ENCODE assay signal across 17 cellular contexts in the genomic region with DNA sequence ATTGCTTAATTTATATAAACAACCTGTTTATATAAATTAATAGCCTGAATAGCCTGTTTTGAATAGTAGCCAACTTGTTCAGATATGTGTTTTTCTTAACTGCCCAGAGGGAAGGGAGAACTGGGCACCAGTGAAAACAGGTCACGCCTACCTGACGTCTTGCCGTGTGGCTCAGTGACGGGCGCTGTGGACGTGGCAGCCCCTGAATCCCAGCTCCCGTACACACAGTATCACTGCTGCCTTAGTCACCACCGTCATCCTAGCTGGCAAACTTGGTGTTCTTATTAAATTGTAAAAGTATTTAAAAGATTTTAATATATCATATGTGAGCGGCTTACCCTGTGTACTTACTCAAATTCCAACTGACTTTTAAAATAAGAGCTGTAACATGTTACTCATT. TPM values are rescaled to one million over a fixed set of nuclear protein-coding genes. Genes with fewer than 3 reads are reported as not detected.
DNase-seq lines count a peak whose midpoint lies in the region; ATAC-seq and TF ChIP-seq lines count a peak whose summit lies in the region.
"Had no signal": no experiment of that assay in that cellular context is flagged by ENCODE, and none has a peak within 500 bp of the region (broad histone marks: within the 10 kb centered on the region; RNA-seq: fewer than 3 reads in every experiment).

No MANE protein-coding gene starts in this region.

- no peak for DNase-seq in natural killer cell
- DNase-seq in natural killer cell treated with Interleukin-12 subunit alpha and Interleukin-12 subunit beta and Interleukin-15 and Interleukin-18, amount 100 ng/mL, for 72 hours (ENCODE audit: low spot score), result no peak
- DNase-seq in osteocyte (ENCODE audit: extremely low spot score, unreplicated experiment), result no peak
- DNase-seq in kidney tubule cell (ENCODE audit: low spot score), result no peak
- DNase-seq in SHP77 treated with DMSO at 0.1 percent for 48 hours (lab: John Stamatoyannopoulos, UW), result no peak
- DNase-seq: ACHN; C1 segment of cervical spinal cord; Calu3; CD4-positive, alpha-beta T cell; DMS79; GOT3 had no signal

- H3K4me3 Mint-ChIP-seq in natural killer cell (no peak overlapping the region), osteocyte (ENCODE audit: unreplicated experiment) (no peak overlapping the region)
- H3K4me3 Mint-ChIP-seq in natural killer cell treated with Interleukin-12 subunit alpha and Interleukin-12 subunit beta and Interleukin-15 and Interleukin-18, amount 100 ng/mL, for 72 hours, result no peak overlapping the region
- H3K4me3 Mint-ChIP-seq: B cell; CD4-positive, alpha-beta T cell; IgD-negative memory B cell had no signal

- H3K27ac Mint-ChIP-seq in natural killer cell (peak overlapping the region; percentile 84 to 88), osteocyte (ENCODE audit: unreplicated experiment) (peak overlapping the region; percentile 56)
- H3K27ac Mint-ChIP-seq in natural killer cell treated with Interleukin-12 subunit alpha and Interleukin-12 subunit beta and Interleukin-15 and Interleukin-18, amount 100 ng/mL, for 72 hours, result no peak overlapping the region
- H3K27ac Mint-ChIP-seq: B cell; CD4-positive, alpha-beta T cell; IgD-negative memory B cell had no signal

- ATAC-seq in natural killer cell, result no peak
- ATAC-seq in natural killer cell treated with Interleukin-12 subunit alpha and Interleukin-12 subunit beta and Interleukin-15 and Interleukin-18, amount 100 ng/mL, for 72 hours, result no peak
- ATAC-seq in HG03432 (IDR thresholded peaks at IDR 0.05; ENCODE audit: unreplicated experiment), result no peak
- no peak for ATAC-seq in HG03280 (IDR thresholded peaks at IDR 0.05; ENCODE audit: unreplicated experiment)
- ATAC-seq: GM12878 had no signal

- H3K36me3 Mint-ChIP-seq in natural killer cell (no peaks in the 10 kb centered on the region), osteocyte (ENCODE audit: unreplicated experiment) (peaks cover 21% of the 10 kb centered on the region)
- H3K36me3 Mint-ChIP-seq in natural killer cell treated with Interleukin-12 subunit alpha and Interleukin-12 subunit beta and Interleukin-15 and Interleukin-18, amount 100 ng/mL, for 72 hours, result no peaks in the 10 kb centered on the region
- H3K36me3 Mint-ChIP-seq: IgD-negative memory B cell had no signal

- H3K27ac ChIP-seq in VCaP, result peak overlapping the region; percentile 100

- H3K27me3 Mint-ChIP-seq in natural killer cell (ENCODE audit: low read depth in 2 of 2), result no peaks in the 10 kb centered on the region
- H3K27me3 Mint-ChIP-seq in natural killer cell treated with Interleukin-12 subunit alpha and Interleukin-12 subunit beta and Interleukin-15 and Interleukin-18, amount 100 ng/mL, for 72 hours, result no peaks in the 10 kb centered on the region
- no peaks in the 10 kb centered on the region for H3K27me3 Mint-ChIP-seq in osteocyte (ENCODE audit: unreplicated experiment)
- H3K27me3 Mint-ChIP-seq: B cell; CD4-positive, alpha-beta T cell; IgD-negative memory B cell had no signal

- intact Hi-C loops in natural killer cell (cut with micrococcal nuclease), result no loop called here

- no peak for TF ChIP-seq CTCF in natural killer cell (IDR thresholded peaks at IDR 0.05)
- no peak for TF ChIP-seq CTCF in VCaP (conservative IDR thresholded peaks at IDR 0.05)
- no peak for TF ChIP-seq CTCF in osteocyte (IDR thresholded peaks at IDR 0.05)

- H3K9me3 Mint-ChIP-seq in natural killer cell (no peaks in the 10 kb centered on the region), osteocyte (ENCODE audit: unreplicated experiment) (no peaks in the 10 kb centered on the region)
- no peaks in the 10 kb centered on the region for H3K9me3 Mint-ChIP-seq in natural killer cell treated with Interleukin-12 subunit alpha and Interleukin-12 subunit beta and Interleukin-15 and Interleukin-18, amount 100 ng/mL, for 72 hours
- H3K9me3 Mint-ChIP-seq: CD4-positive, alpha-beta T cell; IgD-negative memory B cell had no signal

- H3K4me1 Mint-ChIP-seq in natural killer cell (peaks cover 25 to 27% of the 10 kb centered on the region in 2 donors), osteocyte (ENCODE audit: unreplicated experiment) (peaks cover 16% of the 10 kb centered on the region)
- H3K4me1 Mint-ChIP-seq in natural killer cell treated with Interleukin-12 subunit alpha and Interleukin-12 subunit beta and Interleukin-15 and Interleukin-18, amount 100 ng/mL, for 72 hours (ENCODE audit: low read depth in 2 of 2), result peaks cover 8 to 11% of the 10 kb centered on the region in 2 donors

RNA-seq across cellular contexts. Expression of a gene that starts 35.4 kb away (rescaled TPM):
- total RNA-seq in natural killer cell, result 100 to 1,000 TPM; 187 to 232 (median 213) TPM
- 100 to 1,000 TPM in 1 of 2 donors, 10 to 100 TPM in 1; 90.3 to 148 TPM for total RNA-seq in natural killer cell treated with Interleukin-12 subunit alpha and Interleukin-12 subunit beta and Interleukin-15 and Interleukin-18, amount 100 ng/mL, for 72 hours
- total RNA-seq in osteocyte, result 41.7 and 46.1 TPM in 2 replicates

Comparison
In these comparisons a context has a peak if more than half of its experiments do, and no peak if none do; other contexts are left out.
1. H3K27ac Mint-ChIP-seq: peak in natural killer cell (2 of 2) and osteocyte (single experiment); none in natural killer cell treated with Interleukin-12 subunit alpha and Interleukin-12 subunit beta and Interleukin-15 and Interleukin-18, amount 100 ng/mL, for 72 hours (0 of 2).